8 cellular contexts compared by ENCODE assay signal in the genomic region with DNA sequence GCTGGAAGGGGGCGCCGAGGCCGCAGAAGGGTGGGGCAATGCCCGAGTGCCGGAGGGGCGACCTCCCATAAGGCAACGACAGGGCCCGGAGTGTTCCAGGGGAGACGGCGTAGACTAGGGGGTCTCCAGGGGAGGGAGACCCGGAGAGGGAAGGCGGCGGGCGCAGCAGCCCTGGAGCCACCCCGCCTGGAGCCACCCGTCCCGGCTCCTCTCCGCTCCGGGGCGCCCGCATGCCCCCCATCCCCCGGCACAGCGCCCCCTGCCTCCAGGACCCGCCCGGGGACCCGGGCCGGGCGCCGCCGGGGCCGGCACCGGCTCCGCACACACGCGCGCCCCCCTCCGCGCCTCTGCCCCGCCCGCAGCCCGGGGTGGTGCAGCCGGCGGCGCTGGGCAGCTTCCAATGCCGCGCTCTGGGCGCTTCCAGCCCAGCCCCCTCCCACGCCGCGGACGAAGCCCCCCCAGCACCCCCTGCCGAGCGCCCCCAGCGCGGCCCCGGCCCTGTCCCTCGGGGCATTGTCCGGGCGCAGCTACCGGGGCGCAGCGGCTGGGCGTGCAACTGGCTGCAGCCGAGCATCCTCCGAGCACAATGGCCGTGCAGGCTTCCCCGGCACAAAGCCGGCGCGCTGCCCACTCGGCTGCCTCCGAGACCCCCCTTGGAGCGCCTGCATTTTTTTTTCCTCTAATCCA. TPM values are rescaled to one million over a fixed set of nuclear protein-coding genes. Genes with fewer than 3 reads are reported as not detected.
DNase-seq lines count a peak whose midpoint lies in the region; ATAC-seq and TF ChIP-seq lines count a peak whose summit lies in the region.

No MANE protein-coding gene starts in this region.

- dilution Hi-C loops in IMR-90 (cut with HindIII; ENCODE audit: low sequenced_read_pairs, unreplicated experiment), result no loop called here

- H2BK5ac ChIP-seq in IMR-90 (ENCODE audit: low read depth, low read length, poor library complexity, severe bottlenecking), result no peak overlapping the region

- no peak overlapping the region for H2BK20ac ChIP-seq in IMR-90 (ENCODE audit: low read depth, low read length)

- H3K4me3 ChIP-seq in IMR-90 (ENCODE audit: insufficient read depth, low read depth, low read length) (peak overlapping the region; percentile 78), brain microvascular endothelial cell (ENCODE audit: low read depth, low read length) (peak overlapping the region; percentile 65), thymus (ENCODE audit: low read length) (peak overlapping the region; percentile 24)

- peak overlapping the region; percentile 80 for H3K4me2 ChIP-seq in IMR-90 (ENCODE audit: low read depth, low read length)

- peak; percentile 36 for TF ChIP-seq CTCF in IMR-90 (conservative IDR thresholded peaks at IDR 0.05; ENCODE audit: low read depth, low read length)
- TF ChIP-seq CTCF in brain microvascular endothelial cell (IDR thresholded peaks at IDR 0.05; ENCODE audit: low read depth, low read length, missing control alignments), result no peak

- ATAC-seq in IMR-90 (ENCODE audit: low read depth) (peak; percentile 65), HG03135 (IDR thresholded peaks at IDR 0.05; ENCODE audit: unreplicated experiment) (no peak)

- no peak overlapping the region for H2AK5ac ChIP-seq in IMR-90 (ENCODE audit: low read depth, low read length)

- no peak overlapping the region for H2BK120ac ChIP-seq in IMR-90 (ENCODE audit: low read depth, low read length)

- no peak overlapping the region for H3K23ac ChIP-seq in IMR-90 (ENCODE audit: low read depth, low read length)

- H2BK15ac ChIP-seq in IMR-90 (ENCODE audit: low read depth, low read length), result no peak overlapping the region

- no peaks in the 10 kb centered on the region for H3K9me1 ChIP-seq in IMR-90 (ENCODE audit: insufficient read depth, low read length)

- no peaks in the 10 kb centered on the region for H3K36me3 ChIP-seq in IMR-90 (ENCODE audit: control insufficient read depth, insufficient read depth, low read length)
- H3K36me3 ChIP-seq in brain microvascular endothelial cell (replicated peaks), result no peaks in the 10 kb centered on the region
- no peaks in the 10 kb centered on the region for H3K36me3 ChIP-seq in thymus (ENCODE audit: control insufficient read depth, insufficient read depth)

- peak overlapping the region; percentile 56 for H3K4ac ChIP-seq in IMR-90 (ENCODE audit: low read depth, low read length)

- H3K27ac ChIP-seq in IMR-90 (ENCODE audit: insufficient read depth, low read length), result peak overlapping the region; percentile 32; the same call in 1 of the 2 replicates
- peak overlapping the region; percentile 45 for H3K27ac ChIP-seq in brain microvascular endothelial cell
- H3K27ac ChIP-seq in thymus (ENCODE audit: low read depth), result no peak overlapping the region

- CTCF ChIA-PET in IMR-90 (lab: Yijun Ruan, JAX), result interaction anchor here (0.6 to 0.9 kb wide), 2 partner anchors 26 to 50 kb away, joined by 3 to 4 read pairs; no protein-coding TSS in a partner anchor

- in situ Hi-C loops in IMR-90 (cut with MboI; ENCODE audit: low sequenced_read_pairs) (no loop called here), brain microvascular endothelial cell (cut with HindIII; ENCODE audit: low pct_ligation_motif_present, low sequenced_read_pairs) (no loop called here)

- H3K9ac ChIP-seq in IMR-90 (ENCODE audit: low read depth, low read length), result peak overlapping the region; percentile 62

- peak overlapping the region; percentile 86 for H2AFZ ChIP-seq in IMR-90 (replicated peaks; ENCODE audit: low read length, poor library complexity)

- H4K5ac ChIP-seq in IMR-90 (ENCODE audit: low read depth, low read length), result no peak overlapping the region

- H3K14ac ChIP-seq in IMR-90 (replicated peaks; ENCODE audit: low read depth, low read length), result 0 out of 2 replicates have a peak overlapping the region, but pooled peaks have one; percentile 4

- no peak for TF ChIP-seq RAD21 in IMR-90 (IDR thresholded peaks at IDR 0.05; ENCODE audit: low read length)

- H4K91ac ChIP-seq in IMR-90 (ENCODE audit: insufficient read depth, low read depth, low read length), result no peak overlapping the region; the same call in 1 of the 2 replicates

- H3K4me1 ChIP-seq in IMR-90 (ENCODE audit: control insufficient read depth, insufficient read depth, low read length), result peaks cover 6% of the 10 kb centered on the region
- peaks cover 3% of the 10 kb centered on the region for H3K4me1 ChIP-seq in thymus (ENCODE audit: control insufficient read depth, insufficient read depth, low read length)

- H3K9me3 ChIP-seq in IMR-90 (ENCODE audit: control insufficient read depth, insufficient read depth, low read length), result no peaks in the 10 kb centered on the region
- peaks cover 4% of the 10 kb centered on the region for H3K9me3 ChIP-seq in thymus (ENCODE audit: control insufficient read depth)

- peaks cover 3 to 5% of the 10 kb centered on the region in 2 experiments; a peak in 1 of 4 replicates for H3K79me1 ChIP-seq in IMR-90 (ENCODE audit: low read depth in 1 of 2, low read length in 2 of 2)

- DNase-seq in D341Med (ENCODE audit: low spot score) (peak; percentile 84), IMR-90 (no peak), brain microvascular endothelial cell (no peak), left kidney (ENCODE audit: low read depth, low spot score) (peak; percentile 65), NCI-H1694 (lab: John Stamatoyannopoulos, UW) (no peak), NCI-H1436 treated with DMSO at 0.1 percent for 48 hours (lab: John Stamatoyannopoulos, UW) (no peak)

- no peak overlapping the region for H3K56ac ChIP-seq in IMR-90 (ENCODE audit: extremely low read depth, insufficient read depth, low read length)

- intact Hi-C loops in IMR-90 (cut with micrococcal nuclease), result loop anchor here (10.0 kb wide), 1 partner anchor 165 kb away; no protein-coding TSS in a partner anchor

- peak overlapping the region in 1 of 2 experiments; percentile 74; a peak in 1 of 4 replicates for H4K8ac ChIP-seq in IMR-90 (ENCODE audit: low read depth in 2 of 2, low read length in 2 of 2)

- 0% methylated on average over 19 of the region's 73 CpGs; no CpG with 5 or more reads in 1 of the 2 experiments for WGBS in IMR-90 (ENCODE audit: extremely low coverage in 2 of 2, insufficient read length in 1 of 2), 2 experiments
- WGBS in thymus, result 1% methylated on average over 72 of the region's 73 CpGs

- peaks cover 18% of the 10 kb centered on the region for H4K20me1 ChIP-seq in IMR-90 (ENCODE audit: insufficient read depth, low read length)

- H2AK9ac ChIP-seq in IMR-90 (replicated peaks; ENCODE audit: low read depth, low read length, poor library complexity), result peak overlapping the region; percentile 65

- POLR2A ChIA-PET in IMR-90 (lab: Charles Lee; ENCODE audit: unreplicated experiment), result no interaction called here

- BruUV-seq in IMR-90 (replicated peaks; lab: Mats Ljungman, UMichigan), result no TSS peak

- 0 out of 2 replicates have a peak, but pooled peaks have one; percentile 6 for TF ChIP-seq POLR2A in IMR-90 (IDR thresholded peaks at IDR 0.05; ENCODE audit: low read depth, low read length)

- H3K18ac ChIP-seq in IMR-90 (ENCODE audit: low read depth, low read length), result peak overlapping the region; percentile 22; the same call in 1 of the 2 replicates

- H3K27me3 ChIP-seq in IMR-90 (ENCODE audit: control insufficient read depth, insufficient read depth, low read length), result peaks cover 5% of the 10 kb centered on the region; the same call in 1 of the 2 replicates
- H3K27me3 ChIP-seq in brain microvascular endothelial cell (replicated peaks), result no peaks in the 10 kb centered on the region
- H3K27me3 ChIP-seq in thymus (ENCODE audit: control insufficient read depth, insufficient read depth), result peaks cover 62% of the 10 kb centered on the region

TF ChIP-seq in IMR-90, 13 proteins besides CTCF, POLR2A, EP300 and RAD21:
- TF ChIP-seq, protein P1, sequence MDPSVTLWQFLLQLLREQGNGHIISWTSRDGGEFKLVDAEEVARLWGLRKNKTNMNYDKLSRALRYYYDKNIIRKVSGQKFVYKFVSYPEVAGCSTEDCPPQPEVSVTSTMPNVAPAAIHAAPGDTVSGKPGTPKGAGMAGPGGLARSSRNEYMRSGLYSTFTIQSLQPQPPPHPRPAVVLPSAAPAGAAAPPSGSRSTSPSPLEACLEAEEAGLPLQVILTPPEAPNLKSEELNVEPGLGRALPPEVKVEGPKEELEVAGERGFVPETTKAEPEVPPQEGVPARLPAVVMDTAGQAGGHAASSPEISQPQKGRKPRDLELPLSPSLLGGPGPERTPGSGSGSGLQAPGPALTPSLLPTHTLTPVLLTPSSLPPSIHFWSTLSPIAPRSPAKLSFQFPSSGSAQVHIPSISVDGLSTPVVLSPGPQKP (IDR thresholded peaks at IDR 0.05; ENCODE audit: borderline replicate concordance, low read depth, low read length), result no peak
- TF ChIP-seq NFE2L2 (IDR thresholded peaks at IDR 0.05; ENCODE audit: low read depth, low read length) (no peak), MAFK (IDR thresholded peaks at IDR 0.05; ENCODE audit: low read depth, low read length) (no peak), CHD1 (IDR thresholded peaks at IDR 0.05; ENCODE audit: low read depth, low read length) (no peak), MAZ (IDR thresholded peaks at IDR 0.05; ENCODE audit: borderline replicate concordance, low read depth, low read length) (peak; percentile 55; the same call in 1 of the 2 replicates)
TF ChIP-seq in IMR-90: peak in this region for 1.

RNA-seq across cellular contexts. Expression of a gene that starts 0.5 kb away (rescaled TPM):
- total RNA-seq in IMR-90 (2012; rRNA removed), result 40.1 and 43.3 TPM in 2 replicates
- polyA plus RNA-seq in IMR-90 (2012; rRNA removed), result 51.9 and 56.5 TPM in 2 replicates
- 38.6 and 74.6 TPM in 2 replicates for polyA plus RNA-seq in IMR-90 (2012; cell fraction: cytosol; rRNA removed)
- 97.2 and 218 TPM in 2 replicates for polyA plus RNA-seq in IMR-90 (2012; cell fraction: nucleus; rRNA removed; ENCODE audit: low replicate concordance)
- 4.7 TPM for polyA plus RNA-seq in thymus

Comparison
In these comparisons a context has a peak if more than half of its experiments do, and no peak if none do; other contexts are left out.
1. DNase-seq: peak in D341Med (single experiment) and left kidney (single experiment); none in IMR-90 (single experiment), brain microvascular endothelial cell (single experiment), NCI-H1694 (single experiment) and NCI-H1436 treated with DMSO at 0.1 percent for 48 hours (single experiment).
2. H3K4me3 ChIP-seq: peak in every context shown above with its lines; median percentile 78 in IMR-90; 65 in brain microvascular endothelial cell; 24 in thymus.